Comparison of ENCODE assay signal across 24 cellular contexts in genomic region chrX:11105080-11105479, GRCh38. TPM values are rescaled to one million over a fixed set of nuclear protein-coding genes. Genes with fewer than 3 reads are reported as not detected.
A peak's percentile ranks its signal among the peaks of the same experiment; 100 is the strongest.
DNase-seq lines count a peak whose midpoint lies in the region; ATAC-seq, FAIRE-seq and TF ChIP-seq lines count a peak whose summit lies in the region.
"Had no signal": no experiment of that assay in that cellular context is flagged by ENCODE, and none has a peak within 500 bp of the region (broad histone marks: within the 10 kb centered on the region; RNA-seq: fewer than 3 reads in every experiment).

No MANE protein-coding gene starts in this region.

- H3K27ac ChIP-seq in C4-2B (no peak overlapping the region), K562 (ENCODE audit: extremely low read depth, low read depth, low read length) (no peak overlapping the region), heart left ventricle (no peak overlapping the region)
- H3K27ac ChIP-seq: BLaER1 treated with 17β-estradiol and CSF1 and Interleukin-3, amounts not matched to agents 10 nM and 100 nM; HL-60; left lung; SJSA1; suprapubic skin had no signal

- no peak for FAIRE-seq in K562 (lab: Jason Lieb, UNC)
- FAIRE-seq: GM18507 had no signal

- H3K36me3 ChIP-seq in K562 (ENCODE audit: control insufficient read depth, insufficient read depth, low read length): no peaks in the 10 kb centered on the region
- no peaks in the 10 kb centered on the region for H3K36me3 ChIP-seq in heart left ventricle
- H3K36me3 ChIP-seq: BLaER1 treated with 17β-estradiol and CSF1 and Interleukin-3, amounts not matched to agents 10 nM and 100 nM; left lung; SJSA1; suprapubic skin had no signal

- peaks cover 10% of the 10 kb centered on the region for H3K4me1 Mint-ChIP-seq in activated CD8-positive, alpha-beta memory T cell treated with anti-CD3 and anti-CD28 coated beads, Interleukin-2, amount 10 ng/mL, durations not matched to agents 7 days and 5 days

- peaks cover 0 to 5% of the 10 kb centered on the region in 2 experiments; a peak in 2 of 5 replicates for H3K4me1 ChIP-seq in K562 (replicated peaks in 1 of 2; ENCODE audit: control insufficient read depth in 2 of 2, insufficient read depth in 2 of 2, low read length in 2 of 2)
- H3K4me1 ChIP-seq in heart left ventricle: peaks cover 0 to 3% (median 0%) of the 10 kb centered on the region in 12 donors
- H3K4me1 ChIP-seq: left lung, suprapubic skin had no signal

- ATAC-seq in K562 (peak; percentile 77), heart left ventricle (no peak)
- ATAC-seq in activated CD8-positive, alpha-beta memory T cell treated with anti-CD3 and anti-CD28 coated beads, Interleukin-2, amount 10 ng/mL, durations not matched to agents 7 days and 5 days: no peak
- ATAC-seq: effector memory CD8-positive, alpha-beta T cell; left lung had no signal

- no peak overlapping the region for H3K27ac Mint-ChIP-seq in activated CD8-positive, alpha-beta memory T cell treated with anti-CD3 and anti-CD28 coated beads, Interleukin-2, amount 10 ng/mL, durations not matched to agents 7 days and 5 days
- H3K27ac Mint-ChIP-seq: effector memory CD8-positive, alpha-beta T cell had no signal

- no peaks in the 10 kb centered on the region for H3K9me3 Mint-ChIP-seq in activated CD8-positive, alpha-beta memory T cell treated with anti-CD3 and anti-CD28 coated beads, Interleukin-2, amount 10 ng/mL, durations not matched to agents 7 days and 5 days (ENCODE audit: low read depth)
- H3K9me3 Mint-ChIP-seq: effector memory CD8-positive, alpha-beta T cell; neural crest cell had no signal

- DNase-seq in HS-5 (ENCODE audit: low read depth): peak; percentile 31
- peak; percentile 9 to 14 (median 12) for DNase-seq in K562 (ENCODE audit: extremely low read depth in 1 of 4, low spot score in 3 of 4)
- DNase-seq in fibroblast of the conjunctiva (ENCODE audit: low read depth): peak; percentile 10
- no peak for DNase-seq in ureter (ENCODE audit: low spot score)
- DNase-seq in stimulated activated CD4-positive, alpha-beta T cell treated with anti-CD3 and anti-CD28 coated beads, Interleukin-12 subunit alpha, Interleukin-12 subunit beta, amount 100 ng/mL, for 4 hours: no peak
- no peak for DNase-seq in heart left ventricle
- DNase-seq in activated CD8-positive, alpha-beta memory T cell treated with anti-CD3 and anti-CD28 coated beads, Interleukin-2, amount 10 ng/mL, durations not matched to agents 7 days and 5 days: no peak
- DNase-seq: activated effector memory CD4-positive, alpha-beta T cell treated with anti-CD3 and anti-CD28 coated beads, Interleukin-2, amount 50 U/mL, for 16 hours; DMS153; effector memory CD8-positive, alpha-beta T cell; KG1; left lung; NCI-H1417 treated with DMSO at 0.1 percent for 48 hours; NCI-H2171; NCI-H748 treated with DMSO at 0.1 percent for 48 hours; OCI-M1; stimulated activated CD8-positive, alpha-beta memory T cell treated with anti-CD3 and anti-CD28 coated beads, Interleukin-4, amount 100 ng/mL, for 48 hours had no signal

- in situ Hi-C loops in K562 (cut with MboI): no loop called here

- TF ChIP-seq POLR2A in K562 (conservative IDR thresholded peaks at IDR 0.05) (no peak), heart left ventricle (IDR thresholded peaks at IDR 0.05) (no peak)

- intact Hi-C loops in K562 (cut with micrococcal nuclease) (loop anchor here (10.0 kb wide), 2 partner anchors 490 to 910 kb away; no protein-coding TSS in a partner anchor), heart left ventricle (cut with DNase I) (loop anchor here in 3 of 10 donors (10.0 kb wide), 3 partner anchors 380 to 920 kb away; no protein-coding TSS in a partner anchor)

- H2AFZ ChIP-seq in K562 (ENCODE audit: low read depth, low read length): no peak overlapping the region

- TF ChIP-seq RAD21 in K562 (CRISPR knock-in tag; conservative IDR thresholded peaks at IDR 0.05 in 1 of 2, IDR thresholded peaks at IDR 0.05 in 1 of 2): no peak

- peaks cover 5% of the 10 kb centered on the region for H3K36me3 Mint-ChIP-seq in activated CD8-positive, alpha-beta memory T cell treated with anti-CD3 and anti-CD28 coated beads, Interleukin-2, amount 10 ng/mL, durations not matched to agents 7 days and 5 days

- H4K20me1 ChIP-seq in K562 (replicated peaks; ENCODE audit: control insufficient read depth, insufficient read depth, low read length): no peaks in the 10 kb centered on the region
- H4K20me1 ChIP-seq: BLaER1 treated with 17β-estradiol and CSF1 and Interleukin-3, amounts not matched to agents 10 nM and 100 nM had no signal

- no peak for TF ChIP-seq EP300 in K562 (IDR thresholded peaks at IDR 0.05; ENCODE audit: low read length)

- H3K79me2 ChIP-seq in K562 (ENCODE audit: control insufficient read depth, insufficient read depth, low read length): peaks cover 4% of the 10 kb centered on the region; the same call in 1 of the 3 replicates

- H3K4me3 ChIP-seq in K562 (no peak overlapping the region), heart left ventricle (no peak overlapping the region)
- H3K4me3 ChIP-seq: BLaER1 treated with 17β-estradiol and CSF1 and Interleukin-3, amounts not matched to agents 10 nM and 100 nM; left lung; SJSA1; suprapubic skin had no signal

- TF ChIP-seq CTCF in C4-2B (conservative IDR thresholded peaks at IDR 0.05) (0 out of 2 replicates have a peak, but pooled peaks have one; percentile 6), K562 (IDR thresholded peaks at IDR 0.05 in 2 of 3, conservative IDR thresholded peaks at IDR 0.05 in 1 of 3; ENCODE audit: insufficient read depth in 2 of 3, low read depth in 1 of 3, low read length in 3 of 3) (no peak), heart left ventricle (IDR thresholded peaks at IDR 0.05) (no peak)

- no TSS peak for BruUV-seq in K562 (replicated peaks; lab: Mats Ljungman, UMichigan)

- no peak overlapping the region for H3K9ac ChIP-seq in K562 (ENCODE audit: insufficient read depth in 1 of 2, low read depth in 2 of 2, low read length in 2 of 2)
- H3K9ac ChIP-seq: BLaER1 treated with 17β-estradiol and CSF1 and Interleukin-3, amounts not matched to agents 10 nM and 100 nM had no signal

- no peak overlapping the region for H3K4me3 Mint-ChIP-seq in activated CD8-positive, alpha-beta memory T cell treated with anti-CD3 and anti-CD28 coated beads, Interleukin-2, amount 10 ng/mL, durations not matched to agents 7 days and 5 days
- H3K4me3 Mint-ChIP-seq: effector memory CD8-positive, alpha-beta T cell; neural crest cell had no signal

- CTCF ChIA-PET in K562 (lab: Yijun Ruan, JAX; ENCODE audit: low intra/inter-chr PET ratio): no interaction called here
- CTCF ChIA-PET in activated CD8-positive, alpha-beta memory T cell treated with anti-CD3 and anti-CD28 coated beads, Interleukin-2, amount 10 ng/mL, durations not matched to agents 7 days and 5 days (lab: Charles Lee): no interaction called here

- POLR2A ChIA-PET in K562 (lab: Yijun Ruan, JAX): no interaction called here

- 18% methylated on average over 1 of the region's 4 CpGs for WGBS in K562 (ENCODE audit: insufficient coverage, low coverage, missing lambda C conversion rate)
- 62 to 97% (median 85%) methylated on average over 4 of the region's 4 CpGs for WGBS in heart left ventricle, 4 donors

- H3K4me2 ChIP-seq in K562 (ENCODE audit: insufficient read depth, low read length): no peak overlapping the region
- H3K4me2 ChIP-seq: BLaER1 treated with 17β-estradiol and CSF1 and Interleukin-3, amounts not matched to agents 10 nM and 100 nM had no signal

- H3K9me1 ChIP-seq in K562 (ENCODE audit: control insufficient read depth, insufficient read depth, low read length): no peaks in the 10 kb centered on the region

- H3K27me3 Mint-ChIP-seq in activated CD8-positive, alpha-beta memory T cell treated with anti-CD3 and anti-CD28 coated beads, Interleukin-2, amount 10 ng/mL, durations not matched to agents 7 days and 5 days: no peaks in the 10 kb centered on the region
- H3K27me3 Mint-ChIP-seq: effector memory CD8-positive, alpha-beta T cell had no signal

- H3K9me3 ChIP-seq in K562 (replicated peaks; ENCODE audit: control insufficient read depth, insufficient read depth, low read depth, low read length) (peaks cover 2% of the 10 kb centered on the region; the same call in 1 of the 2 replicates), heart left ventricle (no peaks in the 10 kb centered on the region)
- H3K9me3 ChIP-seq: left lung, SJSA1, suprapubic skin had no signal

- H3K27me3 ChIP-seq in K562 (ENCODE audit: control insufficient read depth in 2 of 2, insufficient read depth in 2 of 2, low read length in 2 of 2) (no peaks in the 10 kb centered on the region), heart left ventricle (peaks cover 0 to 3% (median 0%) of the 10 kb centered on the region in 9 donors)
- H3K27me3 ChIP-seq: left lung, SJSA1, suprapubic skin had no signal

TF ChIP-seq in K562, 482 proteins besides CTCF, POLR2A, EP300 and RAD21:
- TF ChIP-seq EGR1 (conservative IDR thresholded peaks at IDR 0.05) (0 out of 2 replicates have a peak, but pooled peaks have one; percentile 14), FOSL1 (tag; conservative IDR thresholded peaks at IDR 0.05) (peak; percentile 32; the same call in 1 of the 2 replicates), BACH1 (tag; IDR thresholded peaks at IDR 0.05) (no peak), FOXK1 (CRISPR knock-in tag; IDR thresholded peaks at IDR 0.05; ENCODE audit: borderline replicate concordance) (no peak)

RNA-seq across cellular contexts. Expression of gene HCCS, which starts 6.1 kb away (rescaled TPM):
- 8.4 and 10.2 TPM in 2 replicates for total RNA-seq in K562 (2011; cell fraction: chromatin; rRNA removed; ENCODE audit: low replicate concordance)
- total RNA-seq in K562 (2011; cell fraction: nucleolus; rRNA removed): 10.5 and 11.3 TPM in 2 replicates
- 13.2 and 18.2 TPM in 2 replicates for total RNA-seq in K562 (2011; cell fraction: nucleoplasm; rRNA removed)
- total RNA-seq in K562 (2014; rRNA removed) (49.4 and 51.3 TPM in 2 replicates), K562 (2014; rRNA removed; fragmentation: Illumina TruSeq; extraction: Trizol) (66.9 and 71.1 TPM in 2 replicates), K562 (2015; rRNA removed; fragmentation: Illumina TruSeq; extraction: Trizol) (50.5 and 53.4 TPM in 2 replicates), K562 (2021) (64.8 and 70.1 TPM in 2 replicates), ureter (21.9 TPM), heart left ventricle (10 to 100 TPM; 23.0 to 64.4 (median 56.2) TPM)
- polyA plus RNA-seq in K562 (2011; rRNA removed) (53.8 and 70.5 TPM in 2 replicates), K562 (2014; fragmentation: Illumina TruSeq; extraction: Trizol) (71.0 and 72.3 TPM in 2 replicates), K562 (2014; fragmentation: Nextera tagmentation; extraction: Ambion mirVana) (10 to 100 TPM; 22.9 to 26.8 TPM), K562 (2014; rRNA removed) (71.9 and 81.5 TPM in 2 replicates), heart left ventricle (10 to 100 TPM; 32.7 to 73.8 TPM)
- polyA plus RNA-seq in K562 (2011; cell fraction: cytosol; rRNA removed): 24.6 and 35.4 TPM in 2 replicates
- 12.7 and 17.6 TPM in 2 replicates for polyA plus RNA-seq in K562 (2011; cell fraction: nucleus; rRNA removed)
- 37.4 and 67.9 TPM in 2 replicates for polyA plus RNA-seq in K562 (2012)
- polyA minus RNA-seq in K562 (2011; rRNA and poly(A)+ RNA removed): 52.3 and 64.9 TPM in 2 replicates
- 13.9 and 27.8 TPM in 2 replicates for polyA minus RNA-seq in K562 (2011; cell fraction: cytosol; rRNA and poly(A)+ RNA removed)
- 4.7 and 8.8 TPM in 2 replicates for polyA minus RNA-seq in K562 (2011; cell fraction: nucleus; rRNA and poly(A)+ RNA removed)
- 10 to 100 TPM; 18.9 to 25.9 TPM for total RNA-seq in activated CD8-positive, alpha-beta memory T cell treated with anti-CD3 and anti-CD28 coated beads, Interleukin-2, amount 10 ng/mL, durations not matched to agents 7 days and 5 days

Comparison
In these comparisons a context has a peak if more than half of its experiments do, and no peak if none do; other contexts are left out.
1. DNase-seq: peak in HS-5 (single experiment), K562 (4 of 4) and fibroblast of the conjunctiva (single experiment); none in ureter (single experiment), stimulated activated CD4-positive, alpha-beta T cell treated with anti-CD3 and anti-CD28 coated beads, Interleukin-12 subunit alpha, Interleukin-12 subunit beta, amount 100 ng/mL, for 4 hours (single experiment), heart left ventricle (0 of 5) and activated CD8-positive, alpha-beta memory T cell treated with anti-CD3 and anti-CD28 coated beads, Interleukin-2, amount 10 ng/mL, durations not matched to agents 7 days and 5 days (single experiment).